ENCODE assay signal across 12 cellular contexts in genomic region chr10:598415-599170, GRCh38.
DNase-seq lines count a peak whose midpoint lies in the region; ATAC-seq and TF ChIP-seq lines count a peak whose summit lies in the region.
"Had no signal": no experiment of that assay in that cellular context is flagged by ENCODE, and none has a peak within 500 bp of the region (broad histone marks: within the 10 kb centered on the region; RNA-seq: fewer than 3 reads in every experiment).

No MANE protein-coding gene starts in this region.

- H3K9ac ChIP-seq in adipocyte (ENCODE audit: low read length) = peak overlapping the region; percentile 54

- peak; percentile 92 for DNase-seq in adipocyte (ENCODE audit: low read depth)
- DNase-seq in iPS-NIHi7 (ENCODE audit: extremely low spot score) = peak; percentile 65
- DNase-seq in thoracic aorta (ENCODE audit: low spot score) = no peak
- no peak for DNase-seq in DMS 273 treated with DMSO at 0.1 percent for 48 hours (lab: John Stamatoyannopoulos, UW)
- no peak for DNase-seq in caudate nucleus (lab: John Stamatoyannopoulos, UW)
- DNase-seq in COLO668 (lab: John Stamatoyannopoulos, UW; ENCODE audit: unreplicated experiment) = no peak
- no peak for DNase-seq in NCI-H1694 treated with DMSO at 0.1 percent for 48 hours (lab: John Stamatoyannopoulos, UW)
- DNase-seq: activated CD4-positive, alpha-beta T cell treated with anti-CD3 and anti-CD28 coated beads, Interleukin-2, amount 50 U/mL, for 48 hours; hypothalamus; NCI-H1436; occipital lobe had no signal

- TF ChIP-seq CTCF in HEK293 (tag by site-specific recombination; IDR thresholded peaks at IDR 0.05) = no peak
- no peak for TF ChIP-seq CTCF in thoracic aorta (IDR thresholded peaks at IDR 0.05)

- no peaks in the 10 kb centered on the region for H3K4me1 ChIP-seq in HEK293 (ENCODE audit: control insufficient read depth, insufficient read depth, low read length)
- peaks cover 73% of the 10 kb centered on the region for H3K4me1 ChIP-seq in adipocyte (ENCODE audit: control insufficient read depth, insufficient read depth, low read length)
- peaks cover 34 to 66% of the 10 kb centered on the region in 2 donors for H3K4me1 ChIP-seq in thoracic aorta (ENCODE audit: control insufficient read depth in 1 of 2, low read depth in 2 of 2)

- H3K9me3 ChIP-seq in HEK293 (ENCODE audit: control insufficient read depth, insufficient read depth, low read depth, low read length) (no peaks in the 10 kb centered on the region), adipocyte (ENCODE audit: control insufficient read depth, low read length) (no peaks in the 10 kb centered on the region), thoracic aorta (no peaks in the 10 kb centered on the region)

- no peaks in the 10 kb centered on the region for H3K36me3 ChIP-seq in HEK293 (ENCODE audit: control insufficient read depth in 2 of 2, insufficient read depth in 1 of 2, low read length in 2 of 2)
- H3K36me3 ChIP-seq in adipocyte (ENCODE audit: control insufficient read depth, insufficient read depth, low read length, severe bottlenecking) = no peaks in the 10 kb centered on the region
- H3K36me3 ChIP-seq in thoracic aorta = no peaks in the 10 kb centered on the region

- CTCF ChIA-PET in HEK293 (lab: Yijun Ruan, JAX) = no interaction called here

- POLR2A ChIA-PET in HEK293 (lab: Yijun Ruan, JAX) = no interaction called here

- H3K27ac ChIP-seq in HEK293 (ENCODE audit: extremely low read depth, low read depth, low read length) = no peak overlapping the region
- peak overlapping the region; percentile 75 to 93 for H3K27ac ChIP-seq in thoracic aorta
- H3K27ac ChIP-seq in caudate nucleus (ENCODE audit: low read depth, low read length) = no peak overlapping the region

- H3K4me3 ChIP-seq in HEK293 (ENCODE audit: low read depth, low read length) = no peak overlapping the region
- H3K4me3 ChIP-seq in adipocyte (ENCODE audit: low read length) = peak overlapping the region; percentile 20
- H3K4me3 ChIP-seq in thoracic aorta = no peak overlapping the region

- H3K27me3 ChIP-seq in adipocyte (replicated peaks; ENCODE audit: control insufficient read depth, insufficient read depth, low read length) = no peaks in the 10 kb centered on the region
- no peaks in the 10 kb centered on the region for H3K27me3 ChIP-seq in thoracic aorta (replicated peaks; ENCODE audit: insufficient read depth)

- no peak for ATAC-seq in thoracic aorta (ENCODE audit: insufficient number of reproducible peaks, low FRiP score, low read depth)

TF ChIP-seq in HEK293, 187 proteins besides CTCF, POLR2A, EP300 and RAD21:
- TF ChIP-seq ZNF121 (tag by site-specific recombination; IDR thresholded peaks at IDR 0.05) = no peak
- peak; percentile 32; the same call in 1 of the 2 replicates for TF ChIP-seq ZNF398 (tag by site-specific recombination; IDR thresholded peaks at IDR 0.05)

Comparison
In these comparisons a context has a peak if more than half of its experiments do, and no peak if none do; other contexts are left out.
1. H3K27ac ChIP-seq: peak in thoracic aorta (2 of 2); none in HEK293 (single experiment) and caudate nucleus (single experiment).
2. DNase-seq: peak in adipocyte (single experiment) and iPS-NIHi7 (single experiment); none in thoracic aorta (single experiment), DMS 273 treated with DMSO at 0.1 percent for 48 hours (single experiment), caudate nucleus (0 of 61), COLO668 (single experiment) and NCI-H1694 treated with DMSO at 0.1 percent for 48 hours (single experiment).